In the genomic region with DNA sequence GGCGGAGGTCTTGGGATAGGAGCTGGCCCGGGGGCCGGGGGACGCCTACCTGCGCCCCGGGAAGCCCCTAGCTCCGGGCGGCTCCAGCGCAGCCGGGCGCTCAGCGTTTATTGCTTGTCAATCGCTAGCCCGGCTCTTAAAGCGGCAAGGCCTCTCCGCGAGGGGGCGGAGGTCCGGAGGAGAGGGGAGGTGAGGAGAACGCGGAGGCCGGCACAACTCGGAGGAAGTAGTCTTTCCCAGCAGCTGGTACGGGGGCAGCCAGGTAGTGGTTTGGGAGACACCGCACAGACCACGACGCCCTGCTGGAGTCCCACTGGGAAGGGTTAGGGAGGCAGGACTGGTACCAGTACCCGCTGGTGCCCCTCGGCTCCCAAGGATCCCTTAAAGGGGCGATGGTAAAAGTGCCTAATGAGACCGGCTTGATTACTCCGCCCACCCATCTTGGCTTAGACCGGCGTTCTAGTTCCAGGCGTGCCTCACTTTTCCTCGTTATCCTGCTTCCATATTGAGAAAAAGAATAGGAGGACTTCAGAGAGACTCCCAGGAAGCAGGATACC, we compare ENCODE assay signal across 8 cellular contexts. TPM values are rescaled to one million over a fixed set of nuclear protein-coding genes. Genes with fewer than 3 reads are reported as not detected.
A peak's percentile ranks its signal among the peaks of the same experiment; 100 is the strongest.
DNase-seq lines count a peak whose midpoint lies in the region; ATAC-seq, FAIRE-seq and TF ChIP-seq lines count a peak whose summit lies in the region.

A gene with protein sequence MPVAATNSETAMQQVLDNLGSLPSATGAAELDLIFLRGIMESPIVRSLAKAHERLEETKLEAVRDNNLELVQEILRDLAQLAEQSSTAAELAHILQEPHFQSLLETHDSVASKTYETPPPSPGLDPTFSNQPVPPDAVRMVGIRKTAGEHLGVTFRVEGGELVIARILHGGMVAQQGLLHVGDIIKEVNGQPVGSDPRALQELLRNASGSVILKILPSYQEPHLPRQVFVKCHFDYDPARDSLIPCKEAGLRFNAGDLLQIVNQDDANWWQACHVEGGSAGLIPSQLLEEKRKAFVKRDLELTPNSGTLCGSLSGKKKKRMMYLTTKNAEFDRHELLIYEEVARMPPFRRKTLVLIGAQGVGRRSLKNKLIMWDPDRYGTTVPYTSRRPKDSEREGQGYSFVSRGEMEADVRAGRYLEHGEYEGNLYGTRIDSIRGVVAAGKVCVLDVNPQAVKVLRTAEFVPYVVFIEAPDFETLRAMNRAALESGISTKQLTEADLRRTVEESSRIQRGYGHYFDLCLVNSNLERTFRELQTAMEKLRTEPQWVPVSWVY (minus strand): TSS at position 112 of the 557 bp plus-strand sequence. CDS start 3,076 bp downstream, outside the sequence.

- no peak within 1 kb of the TSS for H2AK5ac ChIP-seq in H1 (ENCODE audit: low read depth, low read length)

- no peak for TF ChIP-seq POLR2A in H1 (IDR thresholded peaks at IDR 0.05; ENCODE audit: control extremely low read depth in 1 of 2, low read depth in 2 of 2, low read length in 2 of 2)

- H2AFZ ChIP-seq in H1 (ENCODE audit: low read length): peak within 1 kb of the TSS; percentile 87

- in situ Hi-C loops in GM13976 (cut with MboI; ENCODE audit: low sequenced_read_pairs, unreplicated experiment): no loop called here

- no peak within 1 kb of the TSS for H3K9ac ChIP-seq in H1 (replicated peaks in 1 of 4; ENCODE audit: extremely low read depth in 1 of 4, low read depth in 3 of 4, low read length in 3 of 4)

- no peak for TF ChIP-seq RAD21 in H1 (IDR thresholded peaks at IDR 0.05 in 1 of 2, conservative IDR thresholded peaks at IDR 0.05 in 1 of 2; ENCODE audit: low read depth in 2 of 2, low read length in 2 of 2)

- no peak for TF ChIP-seq CTCF in GM13976 (IDR thresholded peaks at IDR 0.05; ENCODE audit: borderline replicate concordance, control extremely low read depth, extremely low read depth, insufficient read depth, missing control alignments)
- TF ChIP-seq CTCF in H1 (IDR thresholded peaks at IDR 0.05; ENCODE audit: control extremely low read depth in 1 of 3, insufficient read depth in 1 of 3, low read depth in 1 of 3, low read length in 3 of 3): no peak

- CTCF ChIA-PET in H1 (lab: Charles Lee; ENCODE audit: partially characterized antibody): interaction anchor here (1.4 to 25.8 kb wide), 7 partner anchors 7 to 86 kb away, joined by 4 to 403 read pairs (median 44); a partner anchor contains a TSS

- DNase-seq in GM13976 (ENCODE audit: low spot score) (peak; percentile 67), NCI-H526 (lab: John Stamatoyannopoulos, UW) (peak; percentile 58 to 86), activated T-cell treated with anti-CD3 and anti-CD28 coated beads for 1 hour (ENCODE audit: low read depth) (peak; percentile 47), H1 (ENCODE audit: low read depth in 1 of 2, low spot score in 2 of 2) (peak in 1 of 2 experiments; percentile 91), medulla oblongata (ENCODE audit: extremely low spot score) (peak; percentile 89), GM19238 (ENCODE audit: insufficient read length, low spot score) (no peak)
- peak; percentile 19 to 23 for DNase-seq in stimulated activated CD8-positive, alpha-beta memory T cell treated with anti-CD3 and anti-CD28 coated beads, Interleukin-15, amount 100 ng/mL, for 48 hours (ENCODE audit: low read depth in 2 of 2)

- no peak within 1 kb of the TSS for H3K23ac ChIP-seq in H1 (ENCODE audit: insufficient read length)

- peak within 1 kb of the TSS; percentile 82 for H2BK120ac ChIP-seq in H1 (replicated peaks; ENCODE audit: low read depth, low read length)

- FAIRE-seq in H1 (lab: Jason Lieb, UNC): no peak

- H3K79me1 ChIP-seq in H1 (ENCODE audit: low read depth, low read length): no peaks in the 10 kb centered on the region

- peaks cover 4 to 23% (median 19%) of the 10 kb centered on the region in 4 experiments for H3K4me1 ChIP-seq in H1 (replicated peaks in 1 of 4; ENCODE audit: control insufficient read depth in 3 of 4, insufficient read depth in 4 of 4, low read length in 3 of 4)

- H4K91ac ChIP-seq in H1 (replicated peaks; ENCODE audit: insufficient read length, low read length): peak within 1 kb of the TSS; percentile 70

- WGBS in H1 (ENCODE audit: extremely low coverage in 1 of 2, insufficient coverage in 1 of 2, insufficient read length in 1 of 2, insufficient replicate concordance in 2 of 2, low coverage in 1 of 2, low lambda C conversion rate in 2 of 2, missing lambda C conversion rate in 1 of 2), 2 experiments: 3% methylated on average over 21 of the region's 36 CpGs; no CpG with 5 or more reads in 1 of the 2 experiments

- H3K18ac ChIP-seq in H1 (ENCODE audit: extremely low read depth, low read length): peak within 1 kb of the TSS; percentile 99

- peak within 1 kb of the TSS; percentile 100; the same call in 1 of the 2 replicates for H2BK20ac ChIP-seq in H1 (ENCODE audit: low read length)

- H3K79me2 ChIP-seq in H1 (ENCODE audit: control insufficient read depth in 1 of 2, insufficient read depth in 2 of 2, low read length in 2 of 2): no peaks in the 10 kb centered on the region

- H3K27me3 ChIP-seq in H1 (replicated peaks in 1 of 4; ENCODE audit: control insufficient read depth in 3 of 4, extremely low read depth in 1 of 4, insufficient read depth in 3 of 4, low read length in 3 of 4): peaks cover 0 to 21% (median 15%) of the 10 kb centered on the region in 4 experiments; a peak in 5 of 7 replicates

- H3K27ac ChIP-seq in H1 (ENCODE audit: low read depth, low read length): no peak within 1 kb of the TSS

- POLR2A ChIA-PET in H1 (lab: Charles Lee; ENCODE audit: partially characterized antibody): interaction anchor here (1.5 kb wide), 1 partner anchor 9 kb away, joined by 4 read pairs; no protein-coding TSS in a partner anchor

- peaks cover 0 to under 1% of the 10 kb centered on the region in 2 experiments for H4K20me1 ChIP-seq in H1 (replicated peaks in 1 of 2; ENCODE audit: control insufficient read depth in 1 of 2, insufficient read depth in 2 of 2, low read length in 2 of 2)

- H4K8ac ChIP-seq in H1 (ENCODE audit: extremely low read depth, insufficient read depth, low read length): peak within 1 kb of the TSS; percentile 11; the same call in 1 of the 2 replicates

- H2BK12ac ChIP-seq in H1 (ENCODE audit: low read depth, low read length): peak within 1 kb of the TSS; percentile 84; the same call in 1 of the 2 replicates

- peak within 1 kb of the TSS; percentile 70 for H3K56ac ChIP-seq in H1 (replicated peaks; ENCODE audit: insufficient read length, low read depth, low read length)

- H3K23me2 ChIP-seq in H1 (ENCODE audit: low read depth, low read length): peaks cover 20% of the 10 kb centered on the region

- H3K9me3 ChIP-seq in H1 (ENCODE audit: insufficient read depth in 2 of 2, low read depth in 1 of 2, low read length in 1 of 2): no peaks in the 10 kb centered on the region

- no peak within 1 kb of the TSS for H3K14ac ChIP-seq in H1 (ENCODE audit: insufficient read length)

- H3K36me3 ChIP-seq in H1 (ENCODE audit: control insufficient read depth in 2 of 4, insufficient read depth in 4 of 4, low read length in 3 of 4): no peaks in the 10 kb centered on the region

- H3K4me3 ChIP-seq in H1 (ENCODE audit: extremely low read depth in 1 of 4, insufficient read depth in 2 of 4, low read depth in 3 of 4, low read length in 4 of 4): peak within 1 kb of the TSS; percentile 42 to 81 (median 68)

- H2BK15ac ChIP-seq in H1 (ENCODE audit: low read length): peak within 1 kb of the TSS; percentile 88; the same call in 1 of the 2 replicates

- H4K5ac ChIP-seq in H1 (ENCODE audit: insufficient read length, low read depth, low read length): peak within 1 kb of the TSS; percentile 80

- H2BK5ac ChIP-seq in H1 (ENCODE audit: low read depth, low read length): peak within 1 kb of the TSS; percentile 94; the same call in 1 of the 2 replicates

- ATAC-seq in GM21360 (IDR thresholded peaks at IDR 0.05; ENCODE audit: unreplicated experiment): no peak

- TF ChIP-seq EP300 in H1 (IDR thresholded peaks at IDR 0.05; ENCODE audit: borderline replicate concordance in 1 of 2, low read depth in 2 of 2, low read length in 2 of 2): no peak

- no peak within 1 kb of the TSS for H3K4ac ChIP-seq in H1 (replicated peaks; ENCODE audit: insufficient read length, low read depth, low read length)

- H3K4me2 ChIP-seq in H1 (ENCODE audit: insufficient read depth in 1 of 2, low read depth in 2 of 2, low read length in 2 of 2): peak within 1 kb of the TSS; percentile 94 to 99

TF ChIP-seq in H1, 55 proteins besides CTCF, POLR2A, EP300 and RAD21 (continues in another document):
- TF ChIP-seq, protein P1, sequence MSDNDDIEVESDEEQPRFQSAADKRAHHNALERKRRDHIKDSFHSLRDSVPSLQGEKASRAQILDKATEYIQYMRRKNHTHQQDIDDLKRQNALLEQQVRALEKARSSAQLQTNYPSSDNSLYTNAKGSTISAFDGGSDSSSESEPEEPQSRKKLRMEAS (IDR thresholded peaks at IDR 0.05): peak; percentile 87
- peak; percentile 12; the same call in 1 of the 2 replicates for TF ChIP-seq GABPA (IDR thresholded peaks at IDR 0.05; ENCODE audit: borderline replicate concordance, insufficient read depth, low read length)
- TF ChIP-seq, protein P2, sequence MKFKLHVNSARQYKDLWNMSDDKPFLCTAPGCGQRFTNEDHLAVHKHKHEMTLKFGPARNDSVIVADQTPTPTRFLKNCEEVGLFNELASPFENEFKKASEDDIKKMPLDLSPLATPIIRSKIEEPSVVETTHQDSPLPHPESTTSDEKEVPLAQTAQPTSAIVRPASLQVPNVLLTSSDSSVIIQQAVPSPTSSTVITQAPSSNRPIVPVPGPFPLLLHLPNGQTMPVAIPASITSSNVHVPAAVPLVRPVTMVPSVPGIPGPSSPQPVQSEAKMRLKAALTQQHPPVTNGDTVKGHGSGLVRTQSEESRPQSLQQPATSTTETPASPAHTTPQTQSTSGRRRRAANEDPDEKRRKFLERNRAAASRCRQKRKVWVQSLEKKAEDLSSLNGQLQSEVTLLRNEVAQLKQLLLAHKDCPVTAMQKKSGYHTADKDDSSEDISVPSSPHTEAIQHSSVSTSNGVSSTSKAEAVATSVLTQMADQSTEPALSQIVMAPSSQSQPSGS (IDR thresholded peaks at IDR 0.05; ENCODE audit: low read length): 0 out of 2 replicates have a peak, but pooled peaks have one; percentile 13
- no peak for TF ChIP-seq CHD1 (IDR thresholded peaks at IDR 0.05; ENCODE audit: low read depth, low read length)
- TF ChIP-seq SIX5 (IDR thresholded peaks at IDR 0.05; ENCODE audit: low read depth, low read length): no peak
- 0 out of 2 replicates have a peak, but pooled peaks have one; percentile 36 for TF ChIP-seq JUND (IDR thresholded peaks at IDR 0.05; ENCODE audit: low read length)

RNA-seq across cellular contexts. Expression of the gene that starts here (rescaled TPM):
- 30.9 and 31.6 TPM in 2 replicates for total RNA-seq in H1 (2021; fragmentation: NEBNext Ultra II Directional; extraction: Animal tissue kit (Norgen Biotek cat#: 25700))
- polyA plus RNA-seq in H1 (2011; rRNA removed): 33.5 and 34.1 TPM in 2 replicates
- 32.2 TPM for polyA plus RNA-seq in H1 (2011; cell fraction: cytosol; rRNA removed)
- 34.9 TPM for polyA plus RNA-seq in H1 (2011; cell fraction: nucleus; rRNA removed)
- 24.3 to 30.8 TPM (median 28.2 TPM) in 4 replicates for polyA plus RNA-seq in H1 (2012, experiment 1 of 2)
- 35.9 TPM for polyA plus RNA-seq in H1 (2012, experiment 2 of 2)
- 12.0 TPM for polyA plus RNA-seq in H1 (2013, experiment 1 of 2)
- polyA plus RNA-seq in H1 (2013, experiment 2 of 2): 12.3 TPM
- polyA minus RNA-seq in H1 (2011; rRNA and poly(A)+ RNA removed): 41.6 and 46.0 TPM in 2 replicates
- polyA minus RNA-seq in H1 (2011; cell fraction: cytosol; rRNA and poly(A)+ RNA removed): 23.7 TPM
- 15.2 TPM for polyA minus RNA-seq in H1 (2011; cell fraction: nucleus; rRNA and poly(A)+ RNA removed)
